In the genomic region with DNA sequence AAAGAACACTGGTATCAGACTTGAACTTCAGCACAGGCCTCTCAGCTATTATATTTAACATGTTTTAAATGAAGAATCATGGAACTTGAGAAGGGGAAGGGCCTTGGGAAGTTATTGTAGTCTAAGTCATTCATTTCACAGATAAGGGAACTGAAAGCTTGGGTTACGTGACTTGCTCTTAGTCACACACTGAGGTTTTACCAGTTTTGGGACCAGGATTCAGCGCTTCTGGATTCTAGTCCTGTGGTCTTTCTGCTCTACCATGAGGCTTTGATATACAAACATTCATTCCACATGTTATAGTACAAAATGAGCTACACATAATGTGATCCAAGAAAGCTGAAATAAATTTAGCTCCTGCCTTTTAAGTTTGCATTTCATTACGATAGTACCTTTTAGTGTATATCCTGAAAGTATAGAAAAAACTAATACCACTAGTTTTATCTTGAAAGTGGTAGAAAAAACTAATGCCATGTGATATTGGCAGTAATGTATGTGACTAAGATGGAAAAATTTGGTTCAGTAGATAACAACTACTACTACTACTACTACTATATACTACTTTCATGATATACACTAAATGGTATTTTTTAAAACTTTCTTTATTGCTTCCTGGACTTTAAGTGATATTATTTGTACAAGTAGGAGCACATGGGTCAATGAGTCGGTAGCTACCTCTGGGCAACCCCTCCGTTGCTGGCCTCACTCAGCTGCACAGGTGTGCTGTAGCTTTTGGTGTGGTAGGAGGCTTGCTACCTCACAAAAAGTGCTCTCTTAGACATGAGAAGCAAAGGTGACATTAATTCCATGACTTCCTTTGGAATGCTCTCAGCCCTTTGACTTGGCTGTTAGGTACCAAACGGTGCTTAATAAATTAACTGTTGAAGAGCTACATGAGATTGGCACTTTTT, we compare ENCODE assay signal across 9 cellular contexts. TPM values are rescaled to one million over a fixed set of nuclear protein-coding genes. Genes with fewer than 3 reads are reported as not detected.
DNase-seq lines count a peak whose midpoint lies in the region; ATAC-seq and TF ChIP-seq lines count a peak whose summit lies in the region.
"Had no signal": no experiment of that assay in that cellular context is flagged by ENCODE, and none has a peak within 500 bp of the region (broad histone marks: within the 10 kb centered on the region; RNA-seq: fewer than 3 reads in every experiment).

No MANE protein-coding gene starts in this region.

- BruUV-seq in PC-3 (replicated peaks; lab: Mats Ljungman, UMichigan): no TSS peak

- TF ChIP-seq CTCF in PC-3 (conservative IDR thresholded peaks at IDR 0.05; ENCODE audit: low read depth, low read length) (no peak), right lobe of liver (IDR thresholded peaks at IDR 0.05) (no peak), esophagus squamous epithelium (IDR thresholded peaks at IDR 0.05) (no peak)

- POLR2A ChIA-PET in PC-3 (lab: Charles Lee; ENCODE audit: unreplicated experiment): no interaction called here

- H3K27ac ChIP-seq in PC-3 (ENCODE audit: low read length) (no peak overlapping the region), right lobe of liver (peak overlapping the region; percentile 20 to 52 (median 43)), esophagus squamous epithelium (no peak overlapping the region)

- H3K4me2 ChIP-seq in PC-3 (ENCODE audit: low read length): peak overlapping the region; percentile 13; the same call in 1 of the 2 replicates

- H3K4me3 ChIP-seq in PC-3 (ENCODE audit: low read length): no peak overlapping the region
- H3K4me3 ChIP-seq in right lobe of liver: no peak overlapping the region
- no peak overlapping the region for H3K4me3 ChIP-seq in esophagus squamous epithelium
- H3K4me3 ChIP-seq: heart left ventricle had no signal

- CTCF ChIA-PET in PC-3 (lab: Charles Lee): interaction anchor here (0.5 to 0.7 kb wide), 2 partner anchors 266 to 1255 kb away, joined by 3 read pairs; no protein-coding TSS in a partner anchor

- no peaks in the 10 kb centered on the region for H4K20me1 ChIP-seq in PC-3 (ENCODE audit: low read length)

- no peak overlapping the region for H2AFZ ChIP-seq in PC-3 (ENCODE audit: low read length)

- 0 out of 2 replicates have a peak, but pooled peaks cover 5% of the 10 kb centered on the region for H3K27me3 ChIP-seq in PC-3 (ENCODE audit: low read length)
- no peaks in the 10 kb centered on the region for H3K27me3 ChIP-seq in right lobe of liver
- H3K27me3 ChIP-seq in esophagus squamous epithelium: no peaks in the 10 kb centered on the region

- DNase-seq in PC-3: peak; percentile 61
- no peak for DNase-seq in right lobe of liver
- DNase-seq in esophagus squamous epithelium (lab: John Stamatoyannopoulos, UW): no peak
- no peak for DNase-seq in NCI-H187 (lab: John Stamatoyannopoulos, UW)
- no peak for DNase-seq in NCI-H2107 (lab: John Stamatoyannopoulos, UW)
- no peak for DNase-seq in activated CD4-positive, CD25-positive, alpha-beta regulatory T cell treated with anti-CD3 and anti-CD28 coated beads, Interleukin-2, amount 50 U/mL, for 72 hours

- no peak overlapping the region for H3K9ac ChIP-seq in PC-3 (ENCODE audit: low read length)

- H3K36me3 ChIP-seq in PC-3 (ENCODE audit: low read depth, low read length) (no peaks in the 10 kb centered on the region), right lobe of liver (no peaks in the 10 kb centered on the region), esophagus squamous epithelium (no peaks in the 10 kb centered on the region)
- H3K36me3 ChIP-seq: heart left ventricle had no signal

- H3K9me3 ChIP-seq in PC-3 (ENCODE audit: low read length): no peaks in the 10 kb centered on the region
- no peaks in the 10 kb centered on the region for H3K9me3 ChIP-seq in right lobe of liver
- no peaks in the 10 kb centered on the region for H3K9me3 ChIP-seq in esophagus squamous epithelium
- H3K9me3 ChIP-seq: heart left ventricle had no signal

- 50% methylated on average over 6 of the region's 6 CpGs for WGBS in right lobe of liver (ENCODE audit: insufficient coverage, low coverage, low lambda C conversion rate, missing lambda C conversion rate)
- 70 to 79% methylated on average over 6 of the region's 6 CpGs for whole genome bisulfite sequencing in esophagus squamous epithelium, 2 donors

- intact Hi-C loops in PC-3 (cut with micrococcal nuclease): loop anchor here (1.0 kb wide), 1 partner anchor 244 kb away; no protein-coding TSS in a partner anchor
- intact Hi-C loops in right lobe of liver (cut with DNase I): no loop called here
- intact Hi-C loops in esophagus squamous epithelium (cut with DNase I): no loop called here

- no peaks in the 10 kb centered on the region for H3F3A ChIP-seq in PC-3 (ENCODE audit: low read length, unreplicated experiment)

- H3K4me1 ChIP-seq in PC-3 (ENCODE audit: insufficient read depth, low read length) (peaks cover 11% of the 10 kb centered on the region; the same call in 1 of the 2 replicates), right lobe of liver (peaks cover 0 to 26% (median 13%) of the 10 kb centered on the region in 4 donors), esophagus squamous epithelium (peaks cover 0 to 11% (median 6%) of the 10 kb centered on the region in 3 donors)

- H3K9me2 ChIP-seq in PC-3 (replicated peaks; ENCODE audit: low read length): no peaks in the 10 kb centered on the region

- TF ChIP-seq POLR2A in right lobe of liver (IDR thresholded peaks at IDR 0.05): no peak
- no peak for TF ChIP-seq POLR2A in esophagus squamous epithelium (IDR thresholded peaks at IDR 0.05)

- H3K79me2 ChIP-seq in PC-3 (ENCODE audit: low read length): no peaks in the 10 kb centered on the region

- peak; percentile 89 for ATAC-seq in GM19023 (IDR thresholded peaks at IDR 0.05; ENCODE audit: unreplicated experiment)
- peak; percentile 86 for ATAC-seq in HG02798 (IDR thresholded peaks at IDR 0.05; ENCODE audit: poor library complexity, unreplicated experiment)
- ATAC-seq in PC-3: peak; percentile 38; the same call in 1 of the 2 replicates
- ATAC-seq in right lobe of liver: peak; percentile 45 to 63 (median 62)

RNA-seq across cellular contexts. Expression of a gene that starts 40.7 kb away (rescaled TPM):
- total RNA-seq in PC-3 (2014; rRNA removed): 0.11 TPM in 1 of 2 replicates, not detected in the other
- 1 to 10 TPM in 3 of 6 experiments, under 1 TPM in 2, not detected in 1; 0.09 to 2.1 (median 1.6) TPM for total RNA-seq in right lobe of liver
- under 1 TPM; 0.18 to 0.76 (median 0.44) TPM for total RNA-seq in esophagus squamous epithelium

Comparison
In these comparisons a context has a peak if more than half of its experiments do, and no peak if none do; other contexts are left out.
1. ATAC-seq: peak in every context shown above with its lines; median percentile 89 in GM19023; 86 in HG02798; 62 in right lobe of liver; 38 in PC-3.
2. H3K27ac ChIP-seq: peak in right lobe of liver (3 of 3); none in PC-3 (single experiment) and esophagus squamous epithelium (0 of 4).